ENCODE assay signal across 8 cellular contexts in the genomic region with DNA sequence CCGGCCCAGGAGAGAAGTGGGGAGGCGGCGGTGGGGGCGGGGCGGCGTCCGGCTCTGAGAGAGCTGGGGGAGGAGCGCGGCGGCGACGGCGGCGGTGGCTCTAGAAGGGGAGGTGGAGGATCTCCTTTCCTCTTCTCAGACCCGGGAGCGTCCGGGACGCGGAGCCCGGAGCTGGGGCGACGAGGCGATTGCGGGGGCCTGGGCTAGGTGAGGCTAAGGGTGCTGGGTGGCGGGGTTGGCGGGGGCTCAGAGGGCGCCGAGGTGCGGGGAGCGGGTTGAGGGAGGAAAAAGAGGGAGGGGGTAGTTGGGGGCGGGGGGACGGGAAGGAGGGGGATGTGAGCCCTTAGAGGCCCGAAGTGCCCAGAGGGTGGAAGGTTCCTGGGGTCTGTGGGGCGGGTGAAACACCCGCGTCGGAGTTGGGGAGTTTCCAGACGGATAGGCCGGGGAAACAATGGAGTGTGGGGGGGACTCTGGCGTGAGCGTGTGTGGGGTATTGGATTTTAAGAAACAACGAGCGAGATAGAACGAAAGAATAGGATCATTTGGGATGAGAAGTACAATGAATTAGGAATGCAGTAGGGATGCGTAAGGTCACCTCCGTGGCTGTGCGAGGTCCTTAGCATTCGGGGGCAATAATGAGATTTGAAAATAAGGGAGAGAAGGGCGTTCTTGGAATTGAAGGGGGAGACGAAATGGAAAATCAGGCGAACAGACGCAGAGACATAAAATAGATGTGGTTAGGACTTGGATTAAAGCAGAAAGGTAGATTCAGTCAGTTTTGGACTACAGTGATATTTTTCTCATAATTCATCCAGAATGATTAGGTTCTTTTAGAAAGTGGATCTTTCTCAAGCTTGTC. TPM values are rescaled to one million over a fixed set of nuclear protein-coding genes. Genes with fewer than 3 reads are reported as not detected.
DNase-seq lines count a peak whose midpoint lies in the region; ATAC-seq, FAIRE-seq and TF ChIP-seq lines count a peak whose summit lies in the region.

Gene SPATS2 (plus strand): TSS at position 82 of the 859 bp plus-strand sequence. CDS start 93,551 bp downstream, outside the sequence.

- H3K9ac ChIP-seq in neural progenitor cell, result peak within 1 kb of the TSS; percentile 84

- DNase-seq in Caki2 (ENCODE audit: low read depth) (peak; percentile 35), HFFc6 (no peak), T-helper 17 cell (peak in 1 of 3 donors; percentile 13), fibroblast of mammary gland (ENCODE audit: low read depth) (no peak), neural progenitor cell (ENCODE audit: low spot score) (no peak), GM19239 (ENCODE audit: insufficient read length, low spot score) (no peak)
- DNase-seq in stimulated activated CD4-positive, alpha-beta T cell treated with anti-CD3 and anti-CD28 coated beads, Interleukin-4, amount 100 ng/mL, for 24 hours, result no peak

- peak within 1 kb of the TSS; percentile 97 for H3K27ac ChIP-seq in neural progenitor cell

- peak within 1 kb of the TSS; percentile 85 for H3K27ac Mint-ChIP-seq in HFFc6
- H3K27ac Mint-ChIP-seq in T-helper 17 cell, result peak within 1 kb of the TSS; percentile 94
- H3K27ac Mint-ChIP-seq in neural progenitor cell, result peak within 1 kb of the TSS; percentile 96

- TF ChIP-seq CTCF in HFFc6 (IDR thresholded peaks at IDR 0.05), result no peak
- TF ChIP-seq CTCF in fibroblast of mammary gland (conservative IDR thresholded peaks at IDR 0.05; ENCODE audit: control insufficient read depth, insufficient read depth, low read depth, low read length), result no peak
- no peak for TF ChIP-seq CTCF in neural progenitor cell (IDR thresholded peaks at IDR 0.05)

- H3K4me1 Mint-ChIP-seq in HFFc6 (ENCODE audit: low read depth) (peaks cover 62% of the 10 kb centered on the region), T-helper 17 cell (peaks cover 20% of the 10 kb centered on the region), neural progenitor cell (peaks cover 19% of the 10 kb centered on the region)

- H3K36me3 Mint-ChIP-seq in HFFc6 (ENCODE audit: low read depth), result peaks cover 24% of the 10 kb centered on the region
- H3K36me3 Mint-ChIP-seq in T-helper 17 cell (ENCODE audit: low read depth), result no peaks in the 10 kb centered on the region
- peaks cover 11% of the 10 kb centered on the region for H3K36me3 Mint-ChIP-seq in neural progenitor cell

- no peaks in the 10 kb centered on the region for H3K9me3 Mint-ChIP-seq in HFFc6
- H3K9me3 Mint-ChIP-seq in neural progenitor cell, result no peaks in the 10 kb centered on the region

- peaks cover 14% of the 10 kb centered on the region for H3K4me1 ChIP-seq in neural progenitor cell

- peak within 1 kb of the TSS; percentile 93 for H3K4me2 ChIP-seq in neural progenitor cell

- H3K9me3 ChIP-seq in T-helper 17 cell (ENCODE audit: control insufficient read depth, low read length, poor library complexity, severe bottlenecking) (no peaks in the 10 kb centered on the region), neural progenitor cell (ENCODE audit: low read depth) (no peaks in the 10 kb centered on the region)

- in situ Hi-C loops in Caki2 (cut with HindIII; ENCODE audit: low pct_unique_long_range_greater_than_20kb, low sequenced_read_pairs), result loop anchor here (5.0 kb wide), 1 partner anchor 130 kb away; no protein-coding TSS in a partner anchor

- no peak for ATAC-seq in T-helper 17 cell
- ATAC-seq in GM19463 (IDR thresholded peaks at IDR 0.05; ENCODE audit: unreplicated experiment), result no peak

- peaks cover 33% of the 10 kb centered on the region for H4K20me1 ChIP-seq in neural progenitor cell (ENCODE audit: low read depth)

- peaks cover 43% of the 10 kb centered on the region for H3F3A ChIP-seq in neural progenitor cell (ENCODE audit: low read depth)

- peaks cover 6% of the 10 kb centered on the region for H3K27me3 ChIP-seq in neural progenitor cell

- peaks cover 2% of the 10 kb centered on the region; the same call in 1 of the 2 replicates for H3K27me3 Mint-ChIP-seq in HFFc6 (ENCODE audit: insufficient read depth)
- no peaks in the 10 kb centered on the region for H3K27me3 Mint-ChIP-seq in T-helper 17 cell
- H3K27me3 Mint-ChIP-seq in neural progenitor cell (ENCODE audit: insufficient read depth, low read depth), result no peaks in the 10 kb centered on the region

- H3K4me3 Mint-ChIP-seq in HFFc6 (peak within 1 kb of the TSS; percentile 95), T-helper 17 cell (peak within 1 kb of the TSS; percentile 97), neural progenitor cell (peak within 1 kb of the TSS; percentile 94)

- peak within 1 kb of the TSS; percentile 91 for H2AFZ ChIP-seq in neural progenitor cell (replicated peaks)

- FAIRE-seq in GM19239 (lab: Jason Lieb, UNC), result no peak

- H3K79me2 ChIP-seq in neural progenitor cell (ENCODE audit: low read depth), result peaks cover 50% of the 10 kb centered on the region

- H3K4me3 ChIP-seq in fibroblast of mammary gland (ENCODE audit: control insufficient read depth, low read depth, low read length) (peak within 1 kb of the TSS; percentile 69), neural progenitor cell (peak within 1 kb of the TSS; percentile 89)

- H3K36me3 ChIP-seq in neural progenitor cell, result no peaks in the 10 kb centered on the region

RNA-seq across cellular contexts. Expression of gene SPATS2, which starts in this region (rescaled TPM):
- 63.0 and 91.4 TPM in 2 replicates for total RNA-seq in Caki2 (2014; rRNA removed; shearing (Covaris generic); ENCODE audit: low replicate concordance)
- total RNA-seq in HFFc6 (2021; fragmentation: NEBNext Ultra II Directional; extraction: Animal tissue kit (Norgen Biotek cat#: 25700)), result 10 to 100 TPM; 33.4 to 64.4 (median 50.9) TPM
- total RNA-seq in T-helper 17 cell (1 to 10 TPM; 5.2 TPM), neural progenitor cell (ENCODE audit: low replicate concordance) (45.2 and 49.5 TPM in 2 replicates)
